Comparison of ENCODE assay signal across 1 cellular context in the genomic region with DNA sequence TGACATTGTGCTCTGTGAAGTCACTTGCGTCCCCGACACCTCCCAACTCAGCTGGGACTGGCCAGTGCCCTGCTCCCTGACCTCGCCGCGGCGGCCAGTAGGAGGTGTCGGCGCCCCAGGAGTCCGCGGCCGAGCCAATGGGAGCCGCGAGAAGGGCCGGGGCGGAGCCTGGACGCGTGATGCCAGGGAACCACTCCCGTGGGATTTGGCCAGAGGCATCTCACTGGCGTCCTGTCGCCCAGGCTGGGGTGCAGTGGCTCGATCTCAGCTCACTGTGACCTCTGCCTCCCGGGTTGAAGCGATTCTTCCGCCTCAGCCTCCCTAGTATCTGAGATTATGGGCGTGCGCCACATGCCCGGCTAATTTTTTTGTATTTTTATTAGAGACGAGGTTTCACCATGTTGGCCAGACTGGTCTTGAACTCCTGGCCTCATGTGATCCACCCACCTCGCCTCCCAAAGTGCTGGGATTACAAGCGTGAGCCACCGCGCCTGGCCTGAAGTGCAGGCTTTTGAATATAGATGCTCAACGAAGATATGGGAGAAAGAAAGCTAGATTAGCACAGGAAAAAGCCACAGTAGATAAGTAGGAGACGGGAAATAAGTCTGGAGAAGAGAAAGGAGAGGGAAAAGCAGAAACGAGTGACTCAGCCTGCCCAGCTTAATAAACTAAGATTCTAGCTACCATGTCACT.
TF ChIP-seq lines count a peak whose summit lies in the region.

No MANE protein-coding gene starts in this region.

TF ChIP-seq in HepG2, 621 proteins besides CTCF, POLR2A, EP300 and RAD21 (continued from another document):
- TF ChIP-seq, protein P1, sequence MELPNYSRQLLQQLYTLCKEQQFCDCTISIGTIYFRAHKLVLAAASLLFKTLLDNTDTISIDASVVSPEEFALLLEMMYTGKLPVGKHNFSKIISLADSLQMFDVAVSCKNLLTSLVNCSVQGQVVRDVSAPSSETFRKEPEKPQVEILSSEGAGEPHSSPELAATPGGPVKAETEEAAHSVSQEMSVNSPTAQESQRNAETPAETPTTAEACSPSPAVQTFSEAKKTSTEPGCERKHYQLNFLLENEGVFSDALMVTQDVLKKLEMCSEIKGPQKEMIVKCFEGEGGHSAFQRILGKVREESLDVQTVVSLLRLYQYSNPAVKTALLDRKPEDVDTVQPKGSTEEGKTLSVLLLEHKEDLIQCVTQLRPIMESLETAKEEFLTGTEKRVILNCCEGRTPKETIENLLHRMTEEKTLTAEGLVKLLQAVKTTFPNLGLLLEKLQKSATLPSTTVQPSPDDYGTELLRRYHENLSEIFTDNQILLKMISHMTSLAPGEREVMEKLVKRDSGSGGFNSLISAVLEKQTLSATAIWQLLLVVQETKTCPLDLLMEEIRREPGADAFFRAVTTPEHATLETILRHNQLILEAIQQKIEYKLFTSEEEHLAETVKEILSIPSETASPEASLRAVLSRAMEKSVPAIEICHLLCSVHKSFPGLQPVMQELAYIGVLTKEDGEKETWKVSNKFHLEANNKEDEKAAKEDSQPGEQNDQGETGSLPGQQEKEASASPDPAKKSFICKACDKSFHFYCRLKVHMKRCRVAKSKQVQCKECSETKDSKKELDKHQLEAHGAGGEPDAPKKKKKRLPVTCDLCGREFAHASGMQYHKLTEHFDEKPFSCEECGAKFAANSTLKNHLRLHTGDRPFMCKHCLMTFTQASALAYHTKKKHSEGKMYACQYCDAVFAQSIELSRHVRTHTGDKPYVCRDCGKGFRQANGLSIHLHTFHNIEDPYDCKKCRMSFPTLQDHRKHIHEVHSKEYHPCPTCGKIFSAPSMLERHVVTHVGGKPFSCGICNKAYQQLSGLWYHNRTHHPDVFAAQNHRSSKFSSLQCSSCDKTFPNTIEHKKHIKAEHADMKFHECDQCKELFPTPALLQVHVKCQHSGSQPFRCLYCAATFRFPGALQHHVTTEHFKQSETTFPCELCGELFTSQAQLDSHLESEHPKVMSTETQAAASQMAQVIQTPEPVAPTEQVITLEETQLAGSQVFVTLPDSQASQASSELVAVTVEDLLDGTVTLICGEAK (IDR thresholded peaks at IDR 0.05): no peak
- TF ChIP-seq, protein P1 (CRISPR knock-in tag; IDR thresholded peaks at IDR 0.05): 0 out of 2 replicates have a peak, but pooled peaks have one; percentile 16
- TF ChIP-seq, protein P2, sequence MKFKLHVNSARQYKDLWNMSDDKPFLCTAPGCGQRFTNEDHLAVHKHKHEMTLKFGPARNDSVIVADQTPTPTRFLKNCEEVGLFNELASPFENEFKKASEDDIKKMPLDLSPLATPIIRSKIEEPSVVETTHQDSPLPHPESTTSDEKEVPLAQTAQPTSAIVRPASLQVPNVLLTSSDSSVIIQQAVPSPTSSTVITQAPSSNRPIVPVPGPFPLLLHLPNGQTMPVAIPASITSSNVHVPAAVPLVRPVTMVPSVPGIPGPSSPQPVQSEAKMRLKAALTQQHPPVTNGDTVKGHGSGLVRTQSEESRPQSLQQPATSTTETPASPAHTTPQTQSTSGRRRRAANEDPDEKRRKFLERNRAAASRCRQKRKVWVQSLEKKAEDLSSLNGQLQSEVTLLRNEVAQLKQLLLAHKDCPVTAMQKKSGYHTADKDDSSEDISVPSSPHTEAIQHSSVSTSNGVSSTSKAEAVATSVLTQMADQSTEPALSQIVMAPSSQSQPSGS (CRISPR knock-in tag; IDR thresholded peaks at IDR 0.05): peak; percentile 39; the same call in 1 of the 2 replicates
- no peak for TF ChIP-seq ZNF292 (CRISPR knock-in tag; IDR thresholded peaks at IDR 0.05; ENCODE audit: borderline replicate concordance, low read depth)
- no peak for TF ChIP-seq GATAD2A (CRISPR knock-in tag; IDR thresholded peaks at IDR 0.05)
- no peak for TF ChIP-seq MEIS1 (CRISPR knock-in tag; IDR thresholded peaks at IDR 0.05; ENCODE audit: borderline replicate concordance)
- TF ChIP-seq ZNF33B (CRISPR knock-in tag; IDR thresholded peaks at IDR 0.05): peak; percentile 25; the same call in 1 of the 2 replicates
- TF ChIP-seq TRIM24 (CRISPR knock-in tag; IDR thresholded peaks at IDR 0.05): no peak
- TF ChIP-seq ZBTB38 (CRISPR knock-in tag; IDR thresholded peaks at IDR 0.05): peak; percentile 60; the same call in 1 of the 2 replicates
- TF ChIP-seq, protein P3, sequence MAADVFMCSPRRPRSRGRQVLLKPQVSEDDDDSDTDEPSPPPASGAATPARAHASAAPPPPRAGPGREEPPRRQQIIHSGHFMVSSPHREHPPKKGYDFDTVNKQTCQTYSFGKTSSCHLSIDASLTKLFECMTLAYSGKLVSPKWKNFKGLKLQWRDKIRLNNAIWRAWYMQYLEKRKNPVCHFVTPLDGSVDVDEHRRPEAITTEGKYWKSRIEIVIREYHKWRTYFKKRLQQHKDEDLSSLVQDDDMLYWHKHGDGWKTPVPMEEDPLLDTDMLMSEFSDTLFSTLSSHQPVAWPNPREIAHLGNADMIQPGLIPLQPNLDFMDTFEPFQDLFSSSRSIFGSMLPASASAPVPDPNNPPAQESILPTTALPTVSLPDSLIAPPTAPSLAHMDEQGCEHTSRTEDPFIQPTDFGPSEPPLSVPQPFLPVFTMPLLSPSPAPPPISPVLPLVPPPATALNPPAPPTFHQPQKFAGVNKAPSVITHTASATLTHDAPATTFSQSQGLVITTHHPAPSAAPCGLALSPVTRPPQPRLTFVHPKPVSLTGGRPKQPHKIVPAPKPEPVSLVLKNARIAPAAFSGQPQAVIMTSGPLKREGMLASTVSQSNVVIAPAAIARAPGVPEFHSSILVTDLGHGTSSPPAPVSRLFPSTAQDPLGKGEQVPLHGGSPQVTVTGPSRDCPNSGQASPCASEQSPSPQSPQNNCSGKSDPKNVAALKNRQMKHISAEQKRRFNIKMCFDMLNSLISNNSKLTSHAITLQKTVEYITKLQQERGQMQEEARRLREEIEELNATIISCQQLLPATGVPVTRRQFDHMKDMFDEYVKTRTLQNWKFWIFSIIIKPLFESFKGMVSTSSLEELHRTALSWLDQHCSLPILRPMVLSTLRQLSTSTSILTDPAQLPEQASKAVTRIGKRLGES (CRISPR knock-in tag; IDR thresholded peaks at IDR 0.05; ENCODE audit: borderline replicate concordance): no peak
